In the genomic region with DNA sequence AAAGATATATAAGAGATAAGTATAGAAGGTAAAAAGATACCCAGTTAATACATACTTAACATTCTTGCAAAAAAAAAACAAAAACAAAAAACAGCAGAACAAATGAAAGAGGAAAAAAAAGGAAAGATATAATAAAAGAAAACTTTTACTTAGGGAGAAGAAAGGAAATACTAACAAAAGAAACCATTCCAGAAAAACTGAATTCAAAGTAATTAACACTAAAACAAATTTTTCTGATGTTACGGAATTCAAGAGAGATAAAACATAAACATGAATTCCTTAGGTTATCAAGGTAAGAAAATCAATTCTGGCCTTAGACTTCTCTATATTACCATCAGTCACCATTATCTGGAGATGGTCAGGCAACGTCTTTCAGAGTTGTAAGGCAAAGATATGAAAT, we compare ENCODE assay signal across 23 cellular contexts.
"Had no signal": no experiment of that assay in that cellular context is flagged by ENCODE, and none has a peak within 500 bp of the region (broad histone marks: within the 10 kb centered on the region; RNA-seq: fewer than 3 reads in every experiment).

No MANE protein-coding gene starts in this region.

- H3K4me2 ChIP-seq: KMS-11, SK-N-SH had no signal

- H3K27me3 ChIP-seq: SJCRH30 had no signal

- H3K27ac ChIP-seq: KMS-11, RWPE1, SJCRH30, VCaP had no signal

- H3K4me1 ChIP-seq: SJCRH30 had no signal

- H3K4me3 ChIP-seq: SJCRH30 had no signal

- H3K4me3 Mint-ChIP-seq: activated CD8-positive, alpha-beta memory T cell treated with anti-CD3 and anti-CD28 coated beads, Interleukin-2, amount 10 ng/mL, durations not matched to agents 7 days and 5 days; activated T-cell treated with anti-CD3 and anti-CD28 coated beads, Interleukin-2, amount 50 U/mL, for 24 hours; IgD-negative memory B cell had no signal

- H3K27ac Mint-ChIP-seq: activated CD8-positive, alpha-beta memory T cell treated with anti-CD3 and anti-CD28 coated beads, Interleukin-2, amount 10 ng/mL, durations not matched to agents 7 days and 5 days; activated T-cell treated with anti-CD3 and anti-CD28 coated beads, Interleukin-2, amount 50 U/mL, for 24 hours; activated T-helper 17 cell treated with anti-CD3 and anti-CD28 coated beads, Interleukin-2, amount 50 U/mL, for 72 hours; IgD-negative memory B cell had no signal

- H3K9ac ChIP-seq: KMS-11, SK-N-SH had no signal

- H3K36me3 ChIP-seq: SJCRH30 had no signal

- H3K9me2 ChIP-seq: SK-N-SH had no signal

- DNase-seq: activated CD4-positive, CD25-positive, alpha-beta regulatory T cell; activated CD8-positive, alpha-beta memory T cell treated with anti-CD3 and anti-CD28 coated beads, Interleukin-2, amount 10 ng/mL, durations not matched to agents 7 days and 5 days; activated naive CD4-positive, alpha-beta T cell treated with anti-CD3 and anti-CD28 coated beads, Interleukin-2, amount 50 U/mL, for 16 hours; activated T-cell treated with anti-CD3 and anti-CD28 coated beads, Interleukin-2, amount 50 U/mL, for 24 hours; anterior cingulate cortex; MV-4-11; NCI-H1092 treated with DMSO at 0.1 percent for 48 hours; NCI-H1417 treated with DMSO at 0.1 percent for 48 hours; NCI-H1694 treated with DMSO at 0.1 percent for 48 hours; NCI-H2029 treated with DMSO at 0.1 percent for 48 hours; NCI-H510A treated with DMSO at 0.1 percent for 48 hours; NCI-H69; NK-92 treated with Interleukin-12 subunit alpha and Interleukin-12 subunit beta, amount 100 ng/mL, for 24 hours; OCI-M1; Right ventricle myocardium superior; SJCRH30; SK-N-SH; T-helper 1 cell had no signal

- H3K27me3 Mint-ChIP-seq: activated CD8-positive, alpha-beta memory T cell treated with anti-CD3 and anti-CD28 coated beads, Interleukin-2, amount 10 ng/mL, durations not matched to agents 7 days and 5 days; activated T-cell treated with anti-CD3 and anti-CD28 coated beads, Interleukin-2, amount 50 U/mL, for 24 hours; activated T-helper 17 cell treated with anti-CD3 and anti-CD28 coated beads, Interleukin-2, amount 50 U/mL, for 72 hours; IgD-negative memory B cell had no signal
